Comparison of ENCODE assay signal across 7 cellular contexts in genomic region chr22:28442951-28443876, GRCh38.
DNase-seq lines count a peak whose midpoint lies in the region; ATAC-seq, FAIRE-seq and TF ChIP-seq lines count a peak whose summit lies in the region.

No MANE protein-coding gene starts in this region.

- H3K4me1 ChIP-seq in iPS DF 6.9 (ENCODE audit: control insufficient read depth, insufficient read depth, low read length) (no peaks in the 10 kb centered on the region), prostate gland (replicated peaks) (peaks cover 6% of the 10 kb centered on the region)

- H3K4me3 ChIP-seq in cardiac fibroblast (replicated peaks in 1 of 2; ENCODE audit: low read depth in 2 of 2, low read length in 2 of 2): peak overlapping the region; percentile 57 to 61
- peak overlapping the region; percentile 47; the same call in 1 of the 2 replicates for H3K4me3 ChIP-seq in iPS DF 6.9 (ENCODE audit: low read length)
- peak overlapping the region; percentile 45 for H3K4me3 ChIP-seq in prostate gland

- ATAC-seq in HG03469 (IDR thresholded peaks at IDR 0.05; ENCODE audit: unreplicated experiment): no peak
- no peak for ATAC-seq in GM18861 (IDR thresholded peaks at IDR 0.05; ENCODE audit: unreplicated experiment)

- no peak for TF ChIP-seq CTCF in cardiac fibroblast (IDR thresholded peaks at IDR 0.05; ENCODE audit: low read depth, low read length)
- TF ChIP-seq CTCF in prostate gland (IDR thresholded peaks at IDR 0.05): no peak

- H3K27me3 ChIP-seq in iPS DF 6.9 (ENCODE audit: control insufficient read depth, insufficient read depth, low read length) (no peaks in the 10 kb centered on the region), prostate gland (replicated peaks; ENCODE audit: insufficient read depth) (no peaks in the 10 kb centered on the region)

- no peak overlapping the region for H3K27ac ChIP-seq in iPS DF 6.9 (ENCODE audit: low read length)
- H3K27ac ChIP-seq in prostate gland: peak overlapping the region; percentile 62 to 67

- in situ Hi-C loops in SK-MEL-5 (cut with HindIII; ENCODE audit: low pct_unique_long_range_greater_than_20kb, low sequenced_read_pairs): no loop called here

- H3K36me3 ChIP-seq in iPS DF 6.9 (ENCODE audit: control insufficient read depth, insufficient read depth, low read length) (no peaks in the 10 kb centered on the region), prostate gland (no peaks in the 10 kb centered on the region)

- TF ChIP-seq POLR2A in H54 (IDR thresholded peaks at IDR 0.05; ENCODE audit: low read depth, low read length) (no peak), prostate gland (IDR thresholded peaks at IDR 0.05) (no peak)

- H3K9me3 ChIP-seq in iPS DF 6.9 (ENCODE audit: control insufficient read depth, insufficient read depth, low read length) (no peaks in the 10 kb centered on the region), prostate gland (no peaks in the 10 kb centered on the region)

- DNase-seq in H54 (ENCODE audit: insufficient read length, low spot score) (peak; percentile 30), SK-MEL-5 (ENCODE audit: low read depth, low spot score) (peak; percentile 38), cardiac fibroblast (ENCODE audit: low read depth in 2 of 2) (peak; percentile 80 to 85), iPS DF 6.9 (ENCODE audit: low read depth, low spot score) (peak; percentile 47), prostate gland (ENCODE audit: low spot score) (peak; percentile 68)

- WGBS in iPS DF 6.9 (ENCODE audit: insufficient coverage, insufficient read length): no CpG with 5 or more reads among the region's 26 CpGs
- 2% methylated on average over 26 of the region's 26 CpGs for WGBS in prostate gland

- intact Hi-C loops in prostate gland (cut with DNase I): loop anchor here (5.0 kb wide), 2 partner anchors 384 to 391 kb away; no protein-coding TSS in a partner anchor

- peak; percentile 94 for FAIRE-seq in H54 (lab: Jason Lieb, UNC)

Comparison
In these comparisons a context has a peak if more than half of its experiments do, and no peak if none do; other contexts are left out.
1. DNase-seq: peak in every context shown above with its lines; median percentile 82 in cardiac fibroblast; 68 in prostate gland; 47 in iPS DF 6.9; 38 in SK-MEL-5; 30 in H54.